ENCODE assay signal across 9 cellular contexts in genomic region chr3:141878326-141878725, GRCh38. TPM values are rescaled to one million over a fixed set of nuclear protein-coding genes. Genes with fewer than 3 reads are reported as not detected.
A peak's percentile ranks its signal among the peaks of the same experiment; 100 is the strongest.
DNase-seq lines count a peak whose midpoint lies in the region; ATAC-seq and TF ChIP-seq lines count a peak whose summit lies in the region.
"Had no signal": no experiment of that assay in that cellular context is flagged by ENCODE, and none has a peak within 500 bp of the region (broad histone marks: within the 10 kb centered on the region; RNA-seq: fewer than 3 reads in every experiment).

No MANE protein-coding gene starts in this region.

- no peaks in the 10 kb centered on the region for H3K9me3 ChIP-seq in RWPE2 (ENCODE audit: severe bottlenecking)
- H3K9me3 ChIP-seq in fibroblast of lung (ENCODE audit: control insufficient read depth, insufficient read depth, low read depth, low read length) = no peaks in the 10 kb centered on the region
- H3K9me3 ChIP-seq in smooth muscle cell (replicated peaks; ENCODE audit: low read depth) = no peaks in the 10 kb centered on the region

- no peak for TF ChIP-seq CTCF in RWPE2 (IDR thresholded peaks at IDR 0.05; ENCODE audit: poor library complexity, severe bottlenecking)
- TF ChIP-seq CTCF in fibroblast of lung (conservative IDR thresholded peaks at IDR 0.05 in 1 of 2, IDR thresholded peaks at IDR 0.05 in 1 of 2; ENCODE audit: low read depth in 1 of 2, low read length in 2 of 2) = no peak
- TF ChIP-seq CTCF in smooth muscle cell (IDR thresholded peaks at IDR 0.05; ENCODE audit: borderline replicate concordance, insufficient read depth, poor library complexity, severe bottlenecking) = no peak

- no peaks in the 10 kb centered on the region for H4K20me1 ChIP-seq in fibroblast of lung (ENCODE audit: control insufficient read depth, extremely low read depth, insufficient read depth, low read length)
- H4K20me1 ChIP-seq in smooth muscle cell (ENCODE audit: low read depth) = peaks cover 47% of the 10 kb centered on the region

- ATAC-seq in RWPE2 (ENCODE audit: low read depth) = no peak

- H3K4me2 ChIP-seq in fibroblast of lung (ENCODE audit: extremely low read depth, insufficient read depth, low read length) = peak overlapping the region; percentile 90
- peak overlapping the region; percentile 97 for H3K4me2 ChIP-seq in smooth muscle cell

- DNase-seq in SIG-M5 treated with dmso at 0.1 percent for 504 hours (lab: John Stamatoyannopoulos, UW; ENCODE audit: unreplicated experiment) (peak; percentile 54), SIG-M5 (lab: John Stamatoyannopoulos, UW) (no peak), RWPE2 (ENCODE audit: low spot score) (no peak), fibroblast of lung (ENCODE audit: low read depth in 2 of 2) (no peak), smooth muscle cell (lab: John Stamatoyannopoulos, UW; ENCODE audit: unreplicated experiment) (no peak), DMS79 (lab: John Stamatoyannopoulos, UW) (no peak), NCI-H128 (lab: John Stamatoyannopoulos, UW; ENCODE audit: unreplicated experiment) (no peak), islet precursor cell (no peak)

- peaks cover 3% of the 10 kb centered on the region for H3F3A ChIP-seq in smooth muscle cell (ENCODE audit: low read depth)

- H3K79me2 ChIP-seq in fibroblast of lung (ENCODE audit: control insufficient read depth, insufficient read depth, low read length) (peaks cover 60% of the 10 kb centered on the region), smooth muscle cell (ENCODE audit: low read depth) (peaks cover 62% of the 10 kb centered on the region)

- H3K4me1 ChIP-seq in RWPE2 (ENCODE audit: insufficient read depth, poor library complexity, severe bottlenecking) (peaks cover 12% of the 10 kb centered on the region), fibroblast of lung (ENCODE audit: control insufficient read depth, extremely low read depth, insufficient read depth, low read length) (peaks cover 4% of the 10 kb centered on the region), smooth muscle cell (ENCODE audit: low read depth) (peaks cover 19% of the 10 kb centered on the region)

- peaks cover 23% of the 10 kb centered on the region for H3K36me3 ChIP-seq in RWPE2 (ENCODE audit: low read depth)
- H3K36me3 ChIP-seq in fibroblast of lung (ENCODE audit: control insufficient read depth, insufficient read depth, low read length) = no peaks in the 10 kb centered on the region
- H3K36me3 ChIP-seq in smooth muscle cell (ENCODE audit: low read depth) = no peaks in the 10 kb centered on the region

- H3K27me3 ChIP-seq in RWPE2 (ENCODE audit: insufficient read depth, poor library complexity, severe bottlenecking) (no peaks in the 10 kb centered on the region), fibroblast of lung (ENCODE audit: control insufficient read depth, insufficient read depth, low read length) (no peaks in the 10 kb centered on the region), smooth muscle cell (ENCODE audit: low read depth) (no peaks in the 10 kb centered on the region)

- H3K9ac ChIP-seq in fibroblast of lung (ENCODE audit: insufficient read depth, low read length) (no peak overlapping the region), smooth muscle cell (ENCODE audit: low read depth) (peak overlapping the region; percentile 89)

- H3K27ac ChIP-seq in RWPE2 (ENCODE audit: poor library complexity, severe bottlenecking) (peak overlapping the region; percentile 90), fibroblast of lung (ENCODE audit: insufficient read depth, low read length) (peak overlapping the region; percentile 86), smooth muscle cell (ENCODE audit: low read depth) (peak overlapping the region; percentile 96)
- H3K27ac ChIP-seq: C4-2B had no signal

- H2AFZ ChIP-seq in fibroblast of lung (ENCODE audit: low read length) (no peak overlapping the region), smooth muscle cell (ENCODE audit: low read depth) (no peak overlapping the region)

- peak overlapping the region; percentile 93 for H3K4me3 ChIP-seq in RWPE2 (ENCODE audit: severe bottlenecking)
- peak overlapping the region; percentile 69 to 92 (median 80) for H3K4me3 ChIP-seq in fibroblast of lung (replicated peaks in 1 of 4; ENCODE audit: control extremely low read depth in 1 of 4, insufficient read depth in 1 of 4, low read depth in 3 of 4, low read length in 4 of 4)
- peak overlapping the region; percentile 99 for H3K4me3 ChIP-seq in smooth muscle cell

- 0% methylated on average over 1 of the region's 1 CpG for WGBS in smooth muscle cell (ENCODE audit: low lambda C conversion rate)

RNA-seq across cellular contexts. Expression of gene ATP1B3, which starts 1.9 kb away (rescaled TPM):
- 24.7 and 55.8 TPM in 2 replicates for total RNA-seq in fibroblast of lung
- 243 and 257 TPM in 2 replicates for polyA plus RNA-seq in fibroblast of lung
- polyA plus RNA-seq in fibroblast of lung (2012) = 142 and 165 TPM in 2 replicates
- polyA minus RNA-seq in fibroblast of lung (ENCODE audit: low replicate concordance) = 36.0 and 44.8 TPM in 2 replicates
- 89.2 and 108 TPM in 2 replicates for total RNA-seq in smooth muscle cell
- polyA plus RNA-seq in smooth muscle cell = 250 and 271 TPM in 2 replicates
